In the genomic region with DNA sequence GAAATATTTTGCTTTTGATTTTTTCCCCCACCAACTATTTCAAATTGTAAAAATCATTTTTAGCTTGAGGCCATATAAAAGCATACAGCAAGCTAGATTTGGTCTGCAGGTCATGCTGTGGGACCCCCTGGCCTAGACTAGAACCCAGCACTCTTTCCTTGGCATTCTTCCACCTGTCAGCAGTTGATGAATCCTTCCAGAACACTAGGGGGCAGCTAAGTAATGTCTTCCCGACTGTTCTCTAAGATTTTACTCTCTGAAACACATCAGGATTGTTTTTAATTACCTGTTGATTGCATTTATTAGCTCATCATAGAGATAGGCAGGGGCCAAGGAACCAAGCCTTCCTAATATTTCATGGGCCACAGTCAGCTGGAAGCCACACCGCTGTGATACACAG, we compare ENCODE assay signal across 9 cellular contexts.
A peak's percentile ranks its signal among the peaks of the same experiment; 100 is the strongest.
DNase-seq lines count a peak whose midpoint lies in the region; ATAC-seq, FAIRE-seq and TF ChIP-seq lines count a peak whose summit lies in the region.
"Had no signal": no experiment of that assay in that cellular context is flagged by ENCODE, and none has a peak within 500 bp of the region (broad histone marks: within the 10 kb centered on the region; RNA-seq: fewer than 3 reads in every experiment).

No MANE protein-coding gene starts in this region.

- peak; percentile 69 for TF ChIP-seq CTCF in H9 (conservative IDR thresholded peaks at IDR 0.05)
- TF ChIP-seq CTCF in WERI-Rb-1 (IDR thresholded peaks at IDR 0.05; ENCODE audit: low read depth, low read length) = peak; percentile 46
- no peak for TF ChIP-seq CTCF in pancreas (IDR thresholded peaks at IDR 0.05)

- peaks cover 0 to 4% of the 10 kb centered on the region in 2 experiments; a peak in 1 of 5 replicates for H3K9me3 Mint-ChIP-seq in H9
- peaks cover 6 to 11% of the 10 kb centered on the region in 2 donors for H3K9me3 Mint-ChIP-seq in stimulated activated naive CD8-positive, alpha-beta T cell treated with anti-CD3 and anti-CD28 coated beads, Interleukin-15, amount 100 ng/mL, for 72 hours

- H3K27ac ChIP-seq in H9 (ENCODE audit: insufficient read length, low read depth, low read length) (no peak overlapping the region), WERI-Rb-1 (no peak overlapping the region), pancreas (no peak overlapping the region)

- no peak overlapping the region for H2BK12ac ChIP-seq in H9 (ENCODE audit: insufficient read length, low read depth, low read length)

- no peak overlapping the region for H2BK20ac ChIP-seq in H9 (ENCODE audit: low read depth, low read length, poor library complexity, severe bottlenecking)

- H3K4me3 ChIP-seq in WERI-Rb-1 (ENCODE audit: low read depth, low read length) (no peak overlapping the region), pancreas (no peak overlapping the region)

- no peak overlapping the region for H3K4me2 ChIP-seq in H9 (ENCODE audit: insufficient read depth, insufficient read length, low read length)

- H3K14ac ChIP-seq in H9 (ENCODE audit: insufficient read depth, low read length) = no peak overlapping the region

- no peaks in the 10 kb centered on the region for H3K4me1 ChIP-seq in H9 (ENCODE audit: insufficient read depth, low read length)
- H3K4me1 ChIP-seq in pancreas = no peaks in the 10 kb centered on the region

- intact Hi-C loops in pancreas (cut with DNase I) = no loop called here

- peak; percentile 28 for DNase-seq in COLO829 (ENCODE audit: low spot score)
- DNase-seq in H9 = no peak
- DNase-seq in WERI-Rb-1 = no peak
- peak; percentile 3 for DNase-seq in kidney glomerular epithelial cell (lab: John Stamatoyannopoulos, UW)
- no peak for DNase-seq in pancreas
- no peak for DNase-seq in activated effector memory CD4-positive, alpha-beta T cell treated with anti-CD3 and anti-CD28 coated beads, Interleukin-2, amount 50 U/mL, for 16 hours
- no peak for DNase-seq in NCI-H2196 (lab: John Stamatoyannopoulos, UW; ENCODE audit: unreplicated experiment)
- DNase-seq in stimulated activated naive CD8-positive, alpha-beta T cell treated with anti-CD3 and anti-CD28 coated beads, Interleukin-15, amount 100 ng/mL, for 72 hours = no peak

- WGBS in H9 (ENCODE audit: extremely low coverage, insufficient read length, low lambda C conversion rate) = no CpG with 5 or more reads among the region's 2 CpGs
- 52 to 53% methylated on average over 2 of the region's 2 CpGs for WGBS in pancreas, 2 donors

- no peak overlapping the region for H3K9ac ChIP-seq in H9 (ENCODE audit: extremely low read depth, insufficient read length, low read length)

- no peak overlapping the region for H3K27ac Mint-ChIP-seq in H9
- H3K27ac Mint-ChIP-seq in stimulated activated naive CD8-positive, alpha-beta T cell treated with anti-CD3 and anti-CD28 coated beads, Interleukin-15, amount 100 ng/mL, for 72 hours = no peak overlapping the region
- H3K27ac Mint-ChIP-seq: brain had no signal

- H4K91ac ChIP-seq in H9 (ENCODE audit: insufficient read length, low read depth, low read length) = no peak overlapping the region

- no peak overlapping the region for H2AFZ ChIP-seq in H9 (ENCODE audit: low read length)

- H2BK5ac ChIP-seq in H9 (ENCODE audit: insufficient read length, low read length) = no peak overlapping the region

- no peak overlapping the region for H2BK15ac ChIP-seq in H9 (ENCODE audit: low read depth, low read length)

- H3K18ac ChIP-seq in H9 (ENCODE audit: insufficient read length, low read depth, low read length) = no peak overlapping the region

- no peaks in the 10 kb centered on the region for H3K23me2 ChIP-seq in H9 (ENCODE audit: insufficient read length, low read depth, low read length, poor library complexity, severe bottlenecking)

- H3K36me3 ChIP-seq in WERI-Rb-1 (no peaks in the 10 kb centered on the region), pancreas (no peaks in the 10 kb centered on the region)

- peaks cover 4% of the 10 kb centered on the region for H3K27me3 Mint-ChIP-seq in H9 (ENCODE audit: low read depth)
- H3K27me3 Mint-ChIP-seq in stimulated activated naive CD8-positive, alpha-beta T cell treated with anti-CD3 and anti-CD28 coated beads, Interleukin-15, amount 100 ng/mL, for 72 hours = peaks cover 39% of the 10 kb centered on the region

- H3K56ac ChIP-seq in H9 (ENCODE audit: insufficient read length, low read depth, low read length) = no peak overlapping the region

- H3T11ph ChIP-seq in H9 (ENCODE audit: low read length) = no peak overlapping the region

- ATAC-seq in pancreas = no peak
- no peak for ATAC-seq in stimulated activated naive CD8-positive, alpha-beta T cell treated with anti-CD3 and anti-CD28 coated beads, Interleukin-15, amount 100 ng/mL, for 72 hours

- no peak for FAIRE-seq in pancreas (lab: Jason Lieb, UNC)

- no peak overlapping the region for H3K4me3 Mint-ChIP-seq in H9
- no peak overlapping the region for H3K4me3 Mint-ChIP-seq in stimulated activated naive CD8-positive, alpha-beta T cell treated with anti-CD3 and anti-CD28 coated beads, Interleukin-15, amount 100 ng/mL, for 72 hours
- H3K4me3 Mint-ChIP-seq: brain had no signal

- no peak overlapping the region for H4K5ac ChIP-seq in H9 (ENCODE audit: insufficient read length, low read depth, low read length)

- no peaks in the 10 kb centered on the region for H3K4me1 Mint-ChIP-seq in H9
- H3K4me1 Mint-ChIP-seq in stimulated activated naive CD8-positive, alpha-beta T cell treated with anti-CD3 and anti-CD28 coated beads, Interleukin-15, amount 100 ng/mL, for 72 hours = no peaks in the 10 kb centered on the region

- H2BK120ac ChIP-seq in H9 (ENCODE audit: low read depth, low read length, poor library complexity, severe bottlenecking) = no peak overlapping the region

- no peak overlapping the region for H3K23ac ChIP-seq in H9 (ENCODE audit: insufficient read length, low read depth, low read length)

- H4K20me1 ChIP-seq in H9 (ENCODE audit: control insufficient read depth, insufficient read depth, insufficient read length) = no peaks in the 10 kb centered on the region

- no peak overlapping the region for H2AK5ac ChIP-seq in H9 (ENCODE audit: insufficient read length, low read length)

- H3K9me3 ChIP-seq in H9 (ENCODE audit: control insufficient read depth, low read depth, low read length) (peaks cover 4% of the 10 kb centered on the region), WERI-Rb-1 (ENCODE audit: severe bottlenecking) (no peaks in the 10 kb centered on the region), pancreas (no peaks in the 10 kb centered on the region)

- H3K79me1 ChIP-seq in H9 (ENCODE audit: insufficient read depth, low read depth, low read length, poor library complexity, severe bottlenecking) = no peaks in the 10 kb centered on the region

- no peak overlapping the region for H3K4ac ChIP-seq in H9 (ENCODE audit: low read depth, low read length)

- H3K79me2 ChIP-seq in H9 (ENCODE audit: insufficient read depth, low read length) = no peaks in the 10 kb centered on the region

- H3K27me3 ChIP-seq in H9 (ENCODE audit: insufficient read depth, low read length) (no peaks in the 10 kb centered on the region), WERI-Rb-1 (ENCODE audit: insufficient read depth, low read depth, severe bottlenecking) (no peaks in the 10 kb centered on the region), pancreas (no peaks in the 10 kb centered on the region)

- H4K8ac ChIP-seq in H9 (replicated peaks; ENCODE audit: insufficient read length, low read depth, low read length) = no peak overlapping the region

- no peaks in the 10 kb centered on the region for H3K36me3 Mint-ChIP-seq in H9 (ENCODE audit: insufficient read depth in 1 of 3, low read depth in 3 of 3)

Comparison
In these comparisons a context has a peak if more than half of its experiments do, and no peak if none do; other contexts are left out.
1. DNase-seq: peak in COLO829 (single experiment) and kidney glomerular epithelial cell (single experiment); none in H9 (single experiment), WERI-Rb-1 (single experiment), pancreas (0 of 6), activated effector memory CD4-positive, alpha-beta T cell treated with anti-CD3 and anti-CD28 coated beads, Interleukin-2, amount 50 U/mL, for 16 hours (single experiment), NCI-H2196 (single experiment) and stimulated activated naive CD8-positive, alpha-beta T cell treated with anti-CD3 and anti-CD28 coated beads, Interleukin-15, amount 100 ng/mL, for 72 hours (0 of 2).
2. CTCF ChIP-seq: peak in H9 (single experiment) and WERI-Rb-1 (single experiment); none in pancreas (0 of 4).